In the genomic region with DNA sequence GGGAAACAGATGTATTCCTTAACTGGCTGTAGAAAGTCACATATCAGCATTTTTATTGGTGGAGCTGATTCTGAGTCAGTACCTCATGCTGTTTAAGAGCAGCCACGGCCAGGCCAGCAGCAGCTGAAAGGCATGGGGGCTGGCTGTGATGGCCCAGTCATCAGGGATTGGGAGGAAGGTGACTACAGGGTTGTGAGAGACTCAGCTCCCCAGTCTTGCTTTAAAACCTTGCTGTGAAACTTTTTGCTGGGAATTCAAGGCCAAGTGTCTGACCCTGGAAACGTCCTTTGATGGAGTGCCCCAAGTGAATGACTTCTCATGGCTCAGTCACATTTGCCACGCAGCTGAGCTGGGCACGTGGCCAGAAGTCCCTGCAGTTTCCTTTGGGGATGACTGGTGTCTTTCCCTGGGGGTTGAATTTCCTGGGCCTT, we compare ENCODE assay signal across 10 cellular contexts. TPM values are rescaled to one million over a fixed set of nuclear protein-coding genes. Genes with fewer than 3 reads are reported as not detected.
DNase-seq lines count a peak whose midpoint lies in the region; ATAC-seq and TF ChIP-seq lines count a peak whose summit lies in the region.
"Had no signal": no experiment of that assay in that cellular context is flagged by ENCODE, and none has a peak within 500 bp of the region (broad histone marks: within the 10 kb centered on the region; RNA-seq: fewer than 3 reads in every experiment).

No MANE protein-coding gene starts in this region.

- H3K9me3 ChIP-seq in SJCRH30 (replicated peaks), result no peaks in the 10 kb centered on the region
- no peaks in the 10 kb centered on the region for H3K9me3 ChIP-seq in testis

- no peaks in the 10 kb centered on the region for H3K36me3 ChIP-seq in SJCRH30
- H3K36me3 ChIP-seq in testis (ENCODE audit: low read depth, missing control alignments), result no peaks in the 10 kb centered on the region

- no peak for ATAC-seq in HG02678 (IDR thresholded peaks at IDR 0.05; ENCODE audit: unreplicated experiment)

- H3K27me3 ChIP-seq in SJCRH30 (no peaks in the 10 kb centered on the region), testis (no peaks in the 10 kb centered on the region)

- H3K4me1 ChIP-seq in SJCRH30 (peaks cover 51% of the 10 kb centered on the region), testis (peaks cover 15% of the 10 kb centered on the region)

- peak; percentile 42 for DNase-seq in H4 (ENCODE audit: low spot score)
- peak; percentile 67 to 81 for DNase-seq in SJCRH30
- peak; percentile 59 for DNase-seq in glomerular visceral epithelial cell (ENCODE audit: extremely low spot score)
- peak; percentile 30 for DNase-seq in testis
- DNase-seq in GM20000 (ENCODE audit: low spot score), result no peak
- DNase-seq in GM10266 (ENCODE audit: extremely low spot score), result no peak
- DNase-seq in amniotic stem cell (lab: John Stamatoyannopoulos, UW), result no peak
- DNase-seq: activated effector memory CD4-positive, alpha-beta T cell treated with Interleukin-2 at 50 U/mL for 16 hours; stimulated activated CD4-positive, alpha-beta T cell treated with anti-CD3 and anti-CD28 coated beads, Interleukin-2, amount 100 ng/mL, for 48 hours had no signal

- H3K27ac ChIP-seq in SJCRH30 (peak overlapping the region; percentile 68), testis (no peak overlapping the region)

- no peak for TF ChIP-seq CTCF in testis (IDR thresholded peaks at IDR 0.05)
- TF ChIP-seq CTCF in GM20000 (IDR thresholded peaks at IDR 0.05; ENCODE audit: extremely low read depth, missing control alignments), result no peak
- TF ChIP-seq CTCF in GM10266 (IDR thresholded peaks at IDR 0.05; ENCODE audit: control insufficient read depth, insufficient read depth, low read depth, missing control alignments), result no peak

- 39 to 48% methylated on average over 3 to 4 of the region's 4 CpGs for WGBS in testis, 2 donors

- H3K4me3 ChIP-seq in SJCRH30 (no peak overlapping the region), testis (no peak overlapping the region)

- TF ChIP-seq POLR2A in testis (IDR thresholded peaks at IDR 0.05), result no peak

- intact Hi-C loops in testis (cut with DNase I; ENCODE audit: low total_unique reads), result no loop called here

RNA-seq across cellular contexts. Expression of a gene that starts 39.1 kb away (rescaled TPM):
- total RNA-seq in H4 (2014; rRNA removed; shearing (Covaris generic)), result not detected in 2 replicates
- total RNA-seq in SJCRH30 (2014; rRNA removed; shearing (Covaris generic)), result not detected in 2 replicates
- 10 to 100 TPM; 33.6 to 41.5 TPM for total RNA-seq in testis
- 117 TPM for polyA plus RNA-seq in testis (ENCODE audit: insufficient read depth, low read depth, low replicate concordance)

Comparison
In these comparisons a context has a peak if more than half of its experiments do, and no peak if none do; other contexts are left out.
1. DNase-seq: peak in H4 (single experiment), SJCRH30 (2 of 2), glomerular visceral epithelial cell (single experiment) and testis (single experiment); none in GM20000 (single experiment), GM10266 (single experiment) and amniotic stem cell (single experiment).
2. RNA of a gene that starts 39.1 kb away (total RNA-seq): 33.6 to 41.5 TPM in testis; not detected in H4 and not detected in SJCRH30; every median in the first group is over 10 times any median in the second.